In the genomic region with DNA sequence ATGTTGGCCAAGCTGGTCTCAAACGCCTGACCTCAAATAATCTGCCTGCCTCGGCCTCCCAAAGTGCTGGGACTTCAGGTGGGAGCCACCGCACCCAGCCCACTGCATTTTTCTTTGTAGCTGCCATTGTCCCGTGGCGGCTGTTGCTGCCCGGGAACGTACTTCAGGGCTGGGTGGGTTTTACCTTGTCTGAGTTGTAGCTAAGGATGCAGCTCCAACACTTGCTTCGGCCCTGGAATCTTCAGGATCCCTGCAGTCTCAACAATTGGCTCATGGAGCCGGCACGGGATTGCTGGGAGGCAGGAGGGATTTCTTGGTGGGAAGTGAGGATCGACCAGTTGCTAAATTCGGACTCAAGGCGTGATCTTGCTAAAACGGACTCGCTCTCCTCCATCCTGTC, we compare ENCODE assay signal across 16 cellular contexts. TPM values are rescaled to one million over a fixed set of nuclear protein-coding genes. Genes with fewer than 3 reads are reported as not detected.
DNase-seq lines count a peak whose midpoint lies in the region; ATAC-seq and TF ChIP-seq lines count a peak whose summit lies in the region.
"Had no signal": no experiment of that assay in that cellular context is flagged by ENCODE, and none has a peak within 500 bp of the region (broad histone marks: within the 10 kb centered on the region; RNA-seq: fewer than 3 reads in every experiment).

No MANE protein-coding gene starts in this region.

- H3K79me2 ChIP-seq in neural progenitor cell (ENCODE audit: low read depth), result no peaks in the 10 kb centered on the region

- dilution Hi-C loops in IMR-90 (cut with HindIII; ENCODE audit: low sequenced_read_pairs, unreplicated experiment), result no loop called here

- no peak overlapping the region for H2BK5ac ChIP-seq in IMR-90 (ENCODE audit: low read depth, low read length, poor library complexity, severe bottlenecking)

- H3K9me3 ChIP-seq in IMR-90 (ENCODE audit: control insufficient read depth, insufficient read depth, low read length) (peaks cover 9% of the 10 kb centered on the region), neural progenitor cell (ENCODE audit: low read depth) (no peaks in the 10 kb centered on the region)
- H3K9me3 ChIP-seq: A549, Caco-2 had no signal

- no peaks in the 10 kb centered on the region for H3K79me1 ChIP-seq in IMR-90 (ENCODE audit: low read depth in 1 of 2, low read length in 2 of 2)

- H3K23ac ChIP-seq in IMR-90 (ENCODE audit: low read depth, low read length), result no peak overlapping the region

- TF ChIP-seq CTCF in IMR-90 (conservative IDR thresholded peaks at IDR 0.05; ENCODE audit: low read depth, low read length) (no peak), chondrocyte (IDR thresholded peaks at IDR 0.05) (no peak), neural progenitor cell (IDR thresholded peaks at IDR 0.05) (no peak)

- no peak overlapping the region for H3K4ac ChIP-seq in IMR-90 (ENCODE audit: low read depth, low read length)

- H3K27me3 Mint-ChIP-seq in chondrocyte (ENCODE audit: low read depth) (peaks cover 10% of the 10 kb centered on the region), neural progenitor cell (ENCODE audit: insufficient read depth, low read depth) (peaks cover 16% of the 10 kb centered on the region)

- H2AK9ac ChIP-seq in IMR-90 (replicated peaks; ENCODE audit: low read depth, low read length, poor library complexity), result no peak overlapping the region

- no peak for TF ChIP-seq POLR2A in IMR-90 (IDR thresholded peaks at IDR 0.05; ENCODE audit: low read depth, low read length)

- POLR2A ChIA-PET in IMR-90 (lab: Charles Lee; ENCODE audit: unreplicated experiment), result no interaction called here

- DNase-seq in IMR-90, result no peak
- peak; percentile 48 for DNase-seq in chondrocyte (ENCODE audit: low spot score)
- no peak for DNase-seq in neural progenitor cell (ENCODE audit: low spot score)
- DNase-seq in cerebellar cortex (ENCODE audit: low spot score), result no peak
- DNase-seq in NCI-H2227 treated with DMSO at 0.1 percent for 48 hours (lab: John Stamatoyannopoulos, UW), result no peak
- DNase-seq in 8988T, result no peak
- DNase-seq: AML-193; Caco-2; CD4-positive, alpha-beta T cell; HCEC 1CT; KBM-7 had no signal

- H4K91ac ChIP-seq in IMR-90 (ENCODE audit: insufficient read depth, low read depth, low read length), result no peak overlapping the region

- no peak overlapping the region for H3K56ac ChIP-seq in IMR-90 (ENCODE audit: extremely low read depth, insufficient read depth, low read length)

- H2AFZ ChIP-seq in IMR-90 (replicated peaks; ENCODE audit: low read length, poor library complexity), result no peak overlapping the region
- H2AFZ ChIP-seq in neural progenitor cell (replicated peaks), result peak overlapping the region; percentile 10

- intact Hi-C loops in IMR-90 (cut with micrococcal nuclease), result no loop called here

- H3K27ac Mint-ChIP-seq in chondrocyte (ENCODE audit: unreplicated experiment), result no peak overlapping the region
- H3K27ac Mint-ChIP-seq in neural progenitor cell, result no peak overlapping the region
- H3K27ac Mint-ChIP-seq: CD4-positive, alpha-beta T cell had no signal

- no peak overlapping the region for H3K14ac ChIP-seq in IMR-90 (replicated peaks; ENCODE audit: low read depth, low read length)

- no peaks in the 10 kb centered on the region for H3K36me3 ChIP-seq in IMR-90 (ENCODE audit: control insufficient read depth, insufficient read depth, low read length)
- no peaks in the 10 kb centered on the region for H3K36me3 ChIP-seq in neural progenitor cell

- BruUV-seq in IMR-90 (replicated peaks; lab: Mats Ljungman, UMichigan), result no TSS peak

- no peak overlapping the region for H2BK15ac ChIP-seq in IMR-90 (ENCODE audit: low read depth, low read length)

- H3K4me2 ChIP-seq in IMR-90 (ENCODE audit: low read depth, low read length), result no peak overlapping the region
- no peak overlapping the region for H3K4me2 ChIP-seq in neural progenitor cell
- H3K4me2 ChIP-seq: A549 had no signal

- H3K9me1 ChIP-seq in IMR-90 (ENCODE audit: insufficient read depth, low read length), result 0 out of 2 replicates have a peak, but pooled peaks cover 3% of the 10 kb centered on the region

- H3K36me3 Mint-ChIP-seq in chondrocyte (ENCODE audit: low read depth), result peaks cover 2% of the 10 kb centered on the region
- H3K36me3 Mint-ChIP-seq in neural progenitor cell, result no peaks in the 10 kb centered on the region

- no peak overlapping the region for H2AK5ac ChIP-seq in IMR-90 (ENCODE audit: low read depth, low read length)

- peaks cover 8% of the 10 kb centered on the region for H3K4me1 ChIP-seq in IMR-90 (ENCODE audit: control insufficient read depth, insufficient read depth, low read length)
- H3K4me1 ChIP-seq in neural progenitor cell, result no peaks in the 10 kb centered on the region
- H3K4me1 ChIP-seq: A549, Caco-2 had no signal

- 93% methylated on average over 7 of the region's 15 CpGs; no CpG with 5 or more reads in 1 of the 2 experiments for WGBS in IMR-90 (ENCODE audit: extremely low coverage in 2 of 2, insufficient read length in 1 of 2), 2 experiments

- H4K8ac ChIP-seq in IMR-90 (ENCODE audit: low read depth in 2 of 2, low read length in 2 of 2), result no peak overlapping the region

- H3K9me3 Mint-ChIP-seq in chondrocyte (ENCODE audit: low read depth) (peaks cover 5% of the 10 kb centered on the region), neural progenitor cell (no peaks in the 10 kb centered on the region)
- H3K9me3 Mint-ChIP-seq: CD4-positive, alpha-beta T cell had no signal

- H4K20me1 ChIP-seq in IMR-90 (ENCODE audit: insufficient read depth, low read length), result no peaks in the 10 kb centered on the region
- no peaks in the 10 kb centered on the region for H4K20me1 ChIP-seq in neural progenitor cell (ENCODE audit: low read depth)

- ATAC-seq in IMR-90 (ENCODE audit: low read depth) (no peak), HG03439 (IDR thresholded peaks at IDR 0.05; ENCODE audit: unreplicated experiment) (no peak)
- ATAC-seq: A549 had no signal

- in situ Hi-C loops in IMR-90 (cut with MboI; ENCODE audit: low sequenced_read_pairs), result no loop called here

- H4K5ac ChIP-seq in IMR-90 (ENCODE audit: low read depth, low read length), result no peak overlapping the region

- H3K4me1 Mint-ChIP-seq in chondrocyte (ENCODE audit: low read depth) (peaks cover 12% of the 10 kb centered on the region), neural progenitor cell (peaks cover 4% of the 10 kb centered on the region)

- H2BK120ac ChIP-seq in IMR-90 (ENCODE audit: low read depth, low read length), result no peak overlapping the region

- H3K4me3 Mint-ChIP-seq in chondrocyte (ENCODE audit: unreplicated experiment) (no peak overlapping the region), neural progenitor cell (no peak overlapping the region)
- H3K4me3 Mint-ChIP-seq: CD4-positive, alpha-beta T cell had no signal

- peaks cover 6% of the 10 kb centered on the region; the same call in 1 of the 2 replicates for H3K27me3 ChIP-seq in IMR-90 (ENCODE audit: control insufficient read depth, insufficient read depth, low read length)
- H3K27me3 ChIP-seq in neural progenitor cell, result no peaks in the 10 kb centered on the region

- H3K9ac ChIP-seq in IMR-90 (ENCODE audit: low read depth, low read length), result no peak overlapping the region
- H3K9ac ChIP-seq in neural progenitor cell, result no peak overlapping the region

- H3K18ac ChIP-seq in IMR-90 (ENCODE audit: low read depth, low read length), result 0 out of 2 replicates have a peak overlapping the region, but pooled peaks have one; percentile 9

- H3K4me3 ChIP-seq in IMR-90 (ENCODE audit: insufficient read depth, low read depth, low read length), result no peak overlapping the region
- H3K4me3 ChIP-seq in neural progenitor cell, result no peak overlapping the region
- H3K4me3 ChIP-seq: A549 had no signal

- H3K27ac ChIP-seq in IMR-90 (ENCODE audit: insufficient read depth, low read length) (no peak overlapping the region), neural progenitor cell (no peak overlapping the region)
- H3K27ac ChIP-seq: A549, C4-2B, HL-60 had no signal

- CTCF ChIA-PET in IMR-90 (lab: Yijun Ruan, JAX), result no interaction called here

- no peaks in the 10 kb centered on the region for H3F3A ChIP-seq in neural progenitor cell (ENCODE audit: low read depth)

- no peak for TF ChIP-seq RAD21 in IMR-90 (IDR thresholded peaks at IDR 0.05; ENCODE audit: low read length)

- no peak overlapping the region for H2BK20ac ChIP-seq in IMR-90 (ENCODE audit: low read depth, low read length)

TF ChIP-seq in IMR-90, 13 proteins besides CTCF, POLR2A, EP300 and RAD21 (continues in another document):
- no peak for TF ChIP-seq RCOR1 (IDR thresholded peaks at IDR 0.05; ENCODE audit: insufficient replicate concordance, low read length)
- TF ChIP-seq MAZ (IDR thresholded peaks at IDR 0.05; ENCODE audit: borderline replicate concordance, low read depth, low read length), result no peak
- TF ChIP-seq FOS (IDR thresholded peaks at IDR 0.05; ENCODE audit: low read depth, low read length), result no peak
- TF ChIP-seq, protein P1, sequence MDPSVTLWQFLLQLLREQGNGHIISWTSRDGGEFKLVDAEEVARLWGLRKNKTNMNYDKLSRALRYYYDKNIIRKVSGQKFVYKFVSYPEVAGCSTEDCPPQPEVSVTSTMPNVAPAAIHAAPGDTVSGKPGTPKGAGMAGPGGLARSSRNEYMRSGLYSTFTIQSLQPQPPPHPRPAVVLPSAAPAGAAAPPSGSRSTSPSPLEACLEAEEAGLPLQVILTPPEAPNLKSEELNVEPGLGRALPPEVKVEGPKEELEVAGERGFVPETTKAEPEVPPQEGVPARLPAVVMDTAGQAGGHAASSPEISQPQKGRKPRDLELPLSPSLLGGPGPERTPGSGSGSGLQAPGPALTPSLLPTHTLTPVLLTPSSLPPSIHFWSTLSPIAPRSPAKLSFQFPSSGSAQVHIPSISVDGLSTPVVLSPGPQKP (IDR thresholded peaks at IDR 0.05; ENCODE audit: borderline replicate concordance, low read depth, low read length), result no peak

RNA-seq across cellular contexts. Expression of a gene that starts 10.7 kb away (rescaled TPM):
- total RNA-seq in IMR-90 (2012; rRNA removed) (under 0.01 TPM in 2 replicates), chondrocyte (not detected in 3 replicates), neural progenitor cell (ENCODE audit: low replicate concordance) (not detected in 2 replicates)
- polyA plus RNA-seq in IMR-90 (2012; rRNA removed), result 0.31 and 0.37 TPM in 2 replicates
- polyA plus RNA-seq in IMR-90 (2012; cell fraction: cytosol; rRNA removed), result 0.35 and 0.56 TPM in 2 replicates
- polyA plus RNA-seq in IMR-90 (2012; cell fraction: nucleus; rRNA removed; ENCODE audit: low replicate concordance), result 0.54 and 0.72 TPM in 2 replicates
- total RNA-seq: Caco-2 had no signal
- polyA plus RNA-seq: BJ had no signal

RNA-seq across cellular contexts. Expression of a gene that starts 54.5 kb away (rescaled TPM):
- total RNA-seq in IMR-90 (2012; rRNA removed) (12.2 and 14.2 TPM in 2 replicates), chondrocyte (14.5 to 17.8 TPM (median 17.7 TPM) in 3 replicates), neural progenitor cell (ENCODE audit: low replicate concordance) (26.3 and 83.4 TPM in 2 replicates)
- 23.7 and 28.7 TPM in 2 replicates for polyA plus RNA-seq in IMR-90 (2012; rRNA removed)
- polyA plus RNA-seq in IMR-90 (2012; cell fraction: cytosol; rRNA removed), result 12.9 and 18.5 TPM in 2 replicates
- 74.8 and 224 TPM in 2 replicates for polyA plus RNA-seq in IMR-90 (2012; cell fraction: nucleus; rRNA removed; ENCODE audit: low replicate concordance)
